Comparison of ENCODE assay signal across 8 cellular contexts in genomic region chr19:9793051-9793591, GRCh38. TPM values are rescaled to one million over a fixed set of nuclear protein-coding genes. Genes with fewer than 3 reads are reported as not detected.
DNase-seq lines count a peak whose midpoint lies in the region; ATAC-seq and TF ChIP-seq lines count a peak whose summit lies in the region.

No MANE protein-coding gene starts in this region.

- peaks cover 26% of the 10 kb centered on the region for H3K4me1 Mint-ChIP-seq in activated T-helper 1 cell treated with anti-CD3 and anti-CD28 coated beads, Interleukin-12 subunit alpha, Interleukin-12 subunit beta, Interleukin-2, Interleukin-4 antibody, amounts not matched to agents 30 ng/mL and 10 ng/mL and 1 ng/mL, durations not matched to agents 14 hours and 24 hours and 36 hours (ENCODE audit: low read depth)
- H3K4me1 Mint-ChIP-seq in nephron progenitor cell, result peaks cover 40% of the 10 kb centered on the region
- H3K4me1 Mint-ChIP-seq in stimulated activated naive CD8-positive, alpha-beta T cell treated with anti-CD3 and anti-CD28 coated beads, Interleukin-15, amount 100 ng/mL, for 72 hours, result peaks cover 39% of the 10 kb centered on the region

- no peaks in the 10 kb centered on the region for H3K36me3 ChIP-seq in fibroblast of lung (ENCODE audit: control insufficient read depth, insufficient read depth, low read length)

- H3K9me3 ChIP-seq in fibroblast of lung (ENCODE audit: control insufficient read depth, insufficient read depth, low read depth, low read length), result no peaks in the 10 kb centered on the region

- H3K4me3 Mint-ChIP-seq in activated T-helper 1 cell treated with anti-CD3 and anti-CD28 coated beads, Interleukin-12 subunit alpha, Interleukin-12 subunit beta, Interleukin-2, Interleukin-4 antibody, amounts not matched to agents 30 ng/mL and 10 ng/mL and 1 ng/mL, durations not matched to agents 14 hours and 24 hours and 36 hours, result peak overlapping the region; percentile 81
- H3K4me3 Mint-ChIP-seq in nephron progenitor cell, result peak overlapping the region; percentile 83
- H3K4me3 Mint-ChIP-seq in stimulated activated naive CD8-positive, alpha-beta T cell treated with anti-CD3 and anti-CD28 coated beads, Interleukin-15, amount 100 ng/mL, for 72 hours, result peak overlapping the region; percentile 92 to 98

- H3K36me3 Mint-ChIP-seq in activated T-helper 1 cell treated with anti-CD3 and anti-CD28 coated beads, Interleukin-12 subunit alpha, Interleukin-12 subunit beta, Interleukin-2, Interleukin-4 antibody, amounts not matched to agents 30 ng/mL and 10 ng/mL and 1 ng/mL, durations not matched to agents 14 hours and 24 hours and 36 hours (ENCODE audit: low read depth), result peaks cover 1% of the 10 kb centered on the region
- no peaks in the 10 kb centered on the region for H3K36me3 Mint-ChIP-seq in nephron progenitor cell (ENCODE audit: low read depth)

- no peaks in the 10 kb centered on the region for H3K9me3 Mint-ChIP-seq in activated T-helper 1 cell treated with anti-CD3 and anti-CD28 coated beads, Interleukin-12 subunit alpha, Interleukin-12 subunit beta, Interleukin-2, Interleukin-4 antibody, amounts not matched to agents 30 ng/mL and 10 ng/mL and 1 ng/mL, durations not matched to agents 14 hours and 24 hours and 36 hours
- H3K9me3 Mint-ChIP-seq in nephron progenitor cell, result no peaks in the 10 kb centered on the region
- H3K9me3 Mint-ChIP-seq in stimulated activated naive CD8-positive, alpha-beta T cell treated with anti-CD3 and anti-CD28 coated beads, Interleukin-15, amount 100 ng/mL, for 72 hours, result peaks cover 0 to 7% of the 10 kb centered on the region in 2 donors

- intact Hi-C loops in activated T-helper 1 cell treated with anti-CD3 and anti-CD28 coated beads, Interleukin-12 subunit alpha, Interleukin-12 subunit beta, Interleukin-2, Interleukin-4 antibody, amounts not matched to agents 30 ng/mL and 10 ng/mL and 1 ng/mL, durations not matched to agents 14 hours and 24 hours and 36 hours (cut with micrococcal nuclease), result loop anchor here (2.0 kb wide), 1 partner anchor 118 kb away; the partner anchor contains the start of gene ZNF562

- H3K4me3 ChIP-seq in fibroblast of lung (replicated peaks in 1 of 4; ENCODE audit: control extremely low read depth in 1 of 4, insufficient read depth in 1 of 4, low read depth in 3 of 4, low read length in 4 of 4), result peak overlapping the region; percentile 69 to 75 (median 74)

- H3K79me2 ChIP-seq in fibroblast of lung (ENCODE audit: control insufficient read depth, insufficient read depth, low read length), result no peaks in the 10 kb centered on the region

- peak overlapping the region; percentile 66 for H3K9ac ChIP-seq in fibroblast of lung (ENCODE audit: insufficient read depth, low read length)

- H3K4me1 ChIP-seq in fibroblast of lung (ENCODE audit: control insufficient read depth, extremely low read depth, insufficient read depth, low read length), result no peaks in the 10 kb centered on the region

- ATAC-seq in stimulated activated naive CD8-positive, alpha-beta T cell treated with anti-CD3 and anti-CD28 coated beads, Interleukin-15, amount 100 ng/mL, for 72 hours, result peak; percentile 31

- TF ChIP-seq CTCF in fibroblast of lung (conservative IDR thresholded peaks at IDR 0.05 in 1 of 2, IDR thresholded peaks at IDR 0.05 in 1 of 2; ENCODE audit: low read depth in 1 of 2, low read length in 2 of 2) (no peak), nephron progenitor cell (IDR thresholded peaks at IDR 0.05) (no peak)

- peak; percentile 49 for DNase-seq in EL
- DNase-seq in NAMALWA (ENCODE audit: low spot score), result peak; percentile 38
- DNase-seq in activated T-helper 1 cell treated with anti-CD3 and anti-CD28 coated beads, Interleukin-12 subunit alpha, Interleukin-12 subunit beta, Interleukin-2, Interleukin-4 antibody, amounts not matched to agents 30 ng/mL and 10 ng/mL and 1 ng/mL, durations not matched to agents 14 hours and 24 hours and 36 hours (ENCODE audit: low spot score), result no peak
- DNase-seq in fibroblast of lung (ENCODE audit: low read depth in 2 of 2), result peak; percentile 44 to 58
- no peak for DNase-seq in nephron progenitor cell
- DNase-seq in stimulated activated naive CD8-positive, alpha-beta T cell treated with anti-CD3 and anti-CD28 coated beads, Interleukin-15, amount 100 ng/mL, for 72 hours, result no peak
- DNase-seq in NCI-H1694 (lab: John Stamatoyannopoulos, UW), result no peak
- DNase-seq in SHP77 (lab: John Stamatoyannopoulos, UW), result no peak

- peak overlapping the region; percentile 38 for H3K27ac ChIP-seq in fibroblast of lung (ENCODE audit: insufficient read depth, low read length)

- H4K20me1 ChIP-seq in fibroblast of lung (ENCODE audit: control insufficient read depth, extremely low read depth, insufficient read depth, low read length), result no peaks in the 10 kb centered on the region

- no peaks in the 10 kb centered on the region for H3K27me3 ChIP-seq in fibroblast of lung (ENCODE audit: control insufficient read depth, insufficient read depth, low read length)

- H3K4me2 ChIP-seq in fibroblast of lung (ENCODE audit: extremely low read depth, insufficient read depth, low read length), result peak overlapping the region; percentile 78

- H3K27me3 Mint-ChIP-seq in activated T-helper 1 cell treated with anti-CD3 and anti-CD28 coated beads, Interleukin-12 subunit alpha, Interleukin-12 subunit beta, Interleukin-2, Interleukin-4 antibody, amounts not matched to agents 30 ng/mL and 10 ng/mL and 1 ng/mL, durations not matched to agents 14 hours and 24 hours and 36 hours (ENCODE audit: insufficient read depth), result no peaks in the 10 kb centered on the region
- H3K27me3 Mint-ChIP-seq in nephron progenitor cell (ENCODE audit: low read depth, poor library complexity), result no peaks in the 10 kb centered on the region
- H3K27me3 Mint-ChIP-seq in stimulated activated naive CD8-positive, alpha-beta T cell treated with anti-CD3 and anti-CD28 coated beads, Interleukin-15, amount 100 ng/mL, for 72 hours, result no peaks in the 10 kb centered on the region

- peak overlapping the region; percentile 95 for H2AFZ ChIP-seq in fibroblast of lung (ENCODE audit: low read length)

- H3K27ac Mint-ChIP-seq in activated T-helper 1 cell treated with anti-CD3 and anti-CD28 coated beads, Interleukin-12 subunit alpha, Interleukin-12 subunit beta, Interleukin-2, Interleukin-4 antibody, amounts not matched to agents 30 ng/mL and 10 ng/mL and 1 ng/mL, durations not matched to agents 14 hours and 24 hours and 36 hours, result peak overlapping the region; percentile 76
- peak overlapping the region; percentile 45 for H3K27ac Mint-ChIP-seq in nephron progenitor cell
- H3K27ac Mint-ChIP-seq in stimulated activated naive CD8-positive, alpha-beta T cell treated with anti-CD3 and anti-CD28 coated beads, Interleukin-15, amount 100 ng/mL, for 72 hours, result peak overlapping the region; percentile 83 to 87

RNA-seq across cellular contexts. Expression of gene ZNF846, which starts 24.6 kb away (rescaled TPM):
- 2.3 and 2.4 TPM in 2 replicates for total RNA-seq in activated T-helper 1 cell treated with anti-CD3 and anti-CD28 coated beads, Interleukin-12 subunit alpha, Interleukin-12 subunit beta, Interleukin-2, Interleukin-4 antibody, amounts not matched to agents 30 ng/mL and 10 ng/mL and 1 ng/mL, durations not matched to agents 14 hours and 24 hours and 36 hours
- 11.8 and 20.8 TPM in 2 replicates for total RNA-seq in fibroblast of lung
- polyA plus RNA-seq in fibroblast of lung, result 6.2 and 7.4 TPM in 2 replicates
- polyA plus RNA-seq in fibroblast of lung (2012), result 4.8 and 5.6 TPM in 2 replicates
- 1.7 and 5.7 TPM in 2 replicates for polyA minus RNA-seq in fibroblast of lung (ENCODE audit: low replicate concordance)

RNA-seq across cellular contexts. Expression of gene FBXL12, which starts 25.8 kb away (rescaled TPM):
- 19.4 and 20.7 TPM in 2 replicates for total RNA-seq in activated T-helper 1 cell treated with anti-CD3 and anti-CD28 coated beads, Interleukin-12 subunit alpha, Interleukin-12 subunit beta, Interleukin-2, Interleukin-4 antibody, amounts not matched to agents 30 ng/mL and 10 ng/mL and 1 ng/mL, durations not matched to agents 14 hours and 24 hours and 36 hours
- total RNA-seq in fibroblast of lung, result 13.9 and 23.1 TPM in 2 replicates
- polyA plus RNA-seq in fibroblast of lung, result 20.3 and 20.7 TPM in 2 replicates
- 22.1 and 23.2 TPM in 2 replicates for polyA plus RNA-seq in fibroblast of lung (2012)
- 16.3 and 17.5 TPM in 2 replicates for polyA minus RNA-seq in fibroblast of lung (ENCODE audit: low replicate concordance)

RNA-seq across cellular contexts. Expression of gene UBL5, which starts 34.6 kb away (rescaled TPM):
- total RNA-seq in activated T-helper 1 cell treated with anti-CD3 and anti-CD28 coated beads, Interleukin-12 subunit alpha, Interleukin-12 subunit beta, Interleukin-2, Interleukin-4 antibody, amounts not matched to agents 30 ng/mL and 10 ng/mL and 1 ng/mL, durations not matched to agents 14 hours and 24 hours and 36 hours, result 338 and 351 TPM in 2 replicates
- total RNA-seq in fibroblast of lung, result 151 and 154 TPM in 2 replicates
- polyA plus RNA-seq in fibroblast of lung, result 1,038 and 1,336 TPM in 2 replicates
- polyA plus RNA-seq in fibroblast of lung (2012), result 594 and 704 TPM in 2 replicates
- 55.7 and 76.6 TPM in 2 replicates for polyA minus RNA-seq in fibroblast of lung (ENCODE audit: low replicate concordance)

RNA-seq across cellular contexts. Expression of gene PIN1, which starts 42.0 kb away (rescaled TPM):
- total RNA-seq in activated T-helper 1 cell treated with anti-CD3 and anti-CD28 coated beads, Interleukin-12 subunit alpha, Interleukin-12 subunit beta, Interleukin-2, Interleukin-4 antibody, amounts not matched to agents 30 ng/mL and 10 ng/mL and 1 ng/mL, durations not matched to agents 14 hours and 24 hours and 36 hours, result 86.4 and 87.3 TPM in 2 replicates
- total RNA-seq in fibroblast of lung, result 76.8 and 98.8 TPM in 2 replicates
- polyA plus RNA-seq in fibroblast of lung, result 33.4 and 54.1 TPM in 2 replicates
- 72.9 and 116 TPM in 2 replicates for polyA plus RNA-seq in fibroblast of lung (2012)
- polyA minus RNA-seq in fibroblast of lung (ENCODE audit: low replicate concordance), result 10.7 and 22.7 TPM in 2 replicates

Comparison
In these comparisons a context has a peak if more than half of its experiments do, and no peak if none do; other contexts are left out.
1. DNase-seq: peak in EL (single experiment), NAMALWA (single experiment) and fibroblast of lung (2 of 2); none in activated T-helper 1 cell treated with anti-CD3 and anti-CD28 coated beads, Interleukin-12 subunit alpha, Interleukin-12 subunit beta, Interleukin-2, Interleukin-4 antibody, amounts not matched to agents 30 ng/mL and 10 ng/mL and 1 ng/mL, durations not matched to agents 14 hours and 24 hours and 36 hours (single experiment), nephron progenitor cell (single experiment), stimulated activated naive CD8-positive, alpha-beta T cell treated with anti-CD3 and anti-CD28 coated beads, Interleukin-15, amount 100 ng/mL, for 72 hours (0 of 2), NCI-H1694 (single experiment) and SHP77 (0 of 2).
2. Peak in every context shown above with its lines, with median percentiles within 50 percentile points of each other: H3K27ac Mint-ChIP-seq and H3K4me3 Mint-ChIP-seq.